1 cellular context compared by ENCODE assay signal in the genomic region with DNA sequence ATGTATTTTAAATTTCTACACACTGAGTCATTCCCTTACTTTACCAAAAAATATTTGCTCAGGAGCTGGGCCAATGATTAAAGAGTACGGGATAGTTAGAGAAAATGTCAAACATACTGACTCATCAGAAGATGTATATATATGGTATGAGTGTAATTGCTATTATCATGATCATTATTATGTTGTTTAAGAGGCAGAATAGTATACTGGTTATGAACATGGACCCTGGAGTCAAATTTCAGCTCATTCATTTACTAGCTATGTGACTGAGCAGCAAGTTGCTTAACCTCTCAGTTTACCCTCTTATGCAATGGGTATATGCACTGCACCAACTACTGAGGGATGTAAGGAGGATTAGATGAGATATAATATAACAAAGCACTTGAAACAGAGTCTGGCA.
TF ChIP-seq lines count a peak whose summit lies in the region.

No MANE protein-coding gene starts in this region.

TF ChIP-seq in IMR-90, 13 proteins besides CTCF, POLR2A, EP300 and RAD21:
- TF ChIP-seq CHD1 (IDR thresholded peaks at IDR 0.05; ENCODE audit: low read depth, low read length) (no peak), MAFK (IDR thresholded peaks at IDR 0.05; ENCODE audit: low read depth, low read length) (peak; percentile 49; the same call in 1 of the 2 replicates), RFX5 (IDR thresholded peaks at IDR 0.05; ENCODE audit: low read depth, low read length) (no peak), CEBPB (IDR thresholded peaks at IDR 0.05; ENCODE audit: low read depth, low read length) (peak; percentile 96), SMC3 (IDR thresholded peaks at IDR 0.05; ENCODE audit: low read depth, low read length) (no peak), MAZ (IDR thresholded peaks at IDR 0.05; ENCODE audit: borderline replicate concordance, low read depth, low read length) (no peak), RCOR1 (IDR thresholded peaks at IDR 0.05; ENCODE audit: insufficient replicate concordance, low read length) (peak; percentile 100), FOS (IDR thresholded peaks at IDR 0.05; ENCODE audit: low read depth, low read length) (peak; percentile 89), BHLHE40 (IDR thresholded peaks at IDR 0.05; ENCODE audit: low read depth, low read length) (peak; percentile 2; the same call in 1 of the 2 replicates), MXI1 (IDR thresholded peaks at IDR 0.05; ENCODE audit: borderline replicate concordance, low read depth, low read length) (no peak), NFE2L2 (IDR thresholded peaks at IDR 0.05; ENCODE audit: low read depth, low read length) (peak; percentile 92)
- TF ChIP-seq, protein P1, sequence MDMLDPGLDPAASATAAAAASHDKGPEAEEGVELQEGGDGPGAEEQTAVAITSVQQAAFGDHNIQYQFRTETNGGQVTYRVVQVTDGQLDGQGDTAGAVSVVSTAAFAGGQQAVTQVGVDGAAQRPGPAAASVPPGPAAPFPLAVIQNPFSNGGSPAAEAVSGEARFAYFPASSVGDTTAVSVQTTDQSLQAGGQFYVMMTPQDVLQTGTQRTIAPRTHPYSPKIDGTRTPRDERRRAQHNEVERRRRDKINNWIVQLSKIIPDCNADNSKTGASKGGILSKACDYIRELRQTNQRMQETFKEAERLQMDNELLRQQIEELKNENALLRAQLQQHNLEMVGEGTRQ (IDR thresholded peaks at IDR 0.05; ENCODE audit: low read depth, low read length): no peak
- TF ChIP-seq, protein P2, sequence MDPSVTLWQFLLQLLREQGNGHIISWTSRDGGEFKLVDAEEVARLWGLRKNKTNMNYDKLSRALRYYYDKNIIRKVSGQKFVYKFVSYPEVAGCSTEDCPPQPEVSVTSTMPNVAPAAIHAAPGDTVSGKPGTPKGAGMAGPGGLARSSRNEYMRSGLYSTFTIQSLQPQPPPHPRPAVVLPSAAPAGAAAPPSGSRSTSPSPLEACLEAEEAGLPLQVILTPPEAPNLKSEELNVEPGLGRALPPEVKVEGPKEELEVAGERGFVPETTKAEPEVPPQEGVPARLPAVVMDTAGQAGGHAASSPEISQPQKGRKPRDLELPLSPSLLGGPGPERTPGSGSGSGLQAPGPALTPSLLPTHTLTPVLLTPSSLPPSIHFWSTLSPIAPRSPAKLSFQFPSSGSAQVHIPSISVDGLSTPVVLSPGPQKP (IDR thresholded peaks at IDR 0.05; ENCODE audit: borderline replicate concordance, low read depth, low read length): no peak
